ENCODE assay signal across 12 cellular contexts in the genomic region with DNA sequence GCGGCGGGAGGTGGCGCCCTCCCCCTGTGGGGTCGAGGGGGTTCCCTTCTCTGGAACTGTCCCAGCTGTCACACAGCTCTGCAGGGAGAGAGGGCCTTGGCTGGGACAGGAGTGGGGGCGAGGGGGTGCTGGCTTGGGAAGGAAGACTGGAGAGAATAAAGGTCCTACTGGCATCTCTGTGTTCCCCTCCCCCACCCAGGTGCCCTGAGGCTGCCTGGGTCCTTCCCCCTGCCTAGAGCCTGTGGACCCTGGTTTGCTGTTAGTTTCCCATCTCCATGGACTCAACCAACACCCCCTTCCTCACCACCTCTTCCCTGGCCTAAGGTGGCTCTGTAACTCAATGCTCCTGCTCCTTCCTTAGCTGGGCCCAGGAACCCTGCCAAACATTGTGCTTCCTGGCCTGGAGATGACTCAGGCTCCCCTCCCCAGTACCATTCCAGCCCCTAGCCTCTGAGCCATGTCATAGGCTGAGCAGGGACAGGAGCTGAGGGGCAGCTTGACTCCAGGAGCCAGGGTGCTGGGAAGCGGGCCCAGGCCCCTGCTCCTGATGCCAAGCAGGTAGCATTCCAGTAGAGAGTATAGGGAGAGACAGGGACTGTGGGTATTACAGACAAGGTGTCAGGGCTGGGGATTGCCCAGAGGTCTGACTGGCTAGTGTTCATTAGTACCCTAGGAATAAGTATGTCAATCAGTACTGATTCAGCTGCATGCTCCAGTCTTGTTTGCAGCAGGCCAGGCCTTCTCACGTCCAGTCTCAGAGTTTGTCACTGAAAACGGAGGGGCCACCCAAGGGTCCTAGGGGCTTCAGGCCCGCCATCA.
DNase-seq lines count a peak whose midpoint lies in the region; ATAC-seq, FAIRE-seq and TF ChIP-seq lines count a peak whose summit lies in the region.
"Had no signal": no experiment of that assay in that cellular context is flagged by ENCODE, and none has a peak within 500 bp of the region (broad histone marks: within the 10 kb centered on the region; RNA-seq: fewer than 3 reads in every experiment).

No MANE protein-coding gene starts in this region.

- H3K4me1 ChIP-seq in right lobe of liver (no peaks in the 10 kb centered on the region), HepG2 (ENCODE audit: insufficient read depth, low read length) (no peaks in the 10 kb centered on the region), lower lobe of right lung (no peaks in the 10 kb centered on the region), uterus (no peaks in the 10 kb centered on the region)

- H3K27me3 ChIP-seq in right lobe of liver = no peaks in the 10 kb centered on the region
- no peaks in the 10 kb centered on the region for H3K27me3 ChIP-seq in HepG2 (ENCODE audit: control insufficient read depth in 1 of 2, insufficient read depth in 2 of 2, low read length in 2 of 2)
- H3K27me3 ChIP-seq in lower lobe of right lung (ENCODE audit: low read depth) = no peaks in the 10 kb centered on the region
- H3K27me3 ChIP-seq in uterus = no peaks in the 10 kb centered on the region

- in situ Hi-C loops in HepG2 (cut with HindIII; ENCODE audit: extremely low pct_ligation_motif_present, low pct_unique_long_range_greater_than_20kb) = no loop called here

- H3K27ac ChIP-seq in right lobe of liver (no peak overlapping the region), HepG2 (ENCODE audit: extremely low read length, insufficient read depth, low read length) (no peak overlapping the region), lower lobe of right lung (peak overlapping the region; percentile 24), uterus (no peak overlapping the region)
- H3K27ac ChIP-seq: SK-N-MC had no signal

- no TSS peak for BruUV-seq in HepG2 (replicated peaks; lab: Mats Ljungman, UMichigan)

- ATAC-seq in right lobe of liver = peak in 3 of 4 donors; percentile 14 to 69 (median 17)
- ATAC-seq in HepG2 = no peak
- ATAC-seq in lower lobe of right lung = peak in 1 of 2 donors; percentile 14
- no peak for ATAC-seq in activated T-cell treated with anti-CD3 and anti-CD28 coated beads, Interleukin-2, amount 50 U/mL, for 4 hours

- no peaks in the 10 kb centered on the region for H3K4me1 Mint-ChIP-seq in activated T-cell treated with anti-CD3 and anti-CD28 coated beads, Interleukin-2, amount 50 U/mL, for 4 hours (ENCODE audit: low read depth)

- H3K4me3 ChIP-seq in right lobe of liver = no peak overlapping the region
- H3K4me3 ChIP-seq in HepG2 (replicated peaks in 1 of 3; ENCODE audit: insufficient read depth in 1 of 3, low read depth in 2 of 3, low read length in 3 of 3) = no peak overlapping the region
- no peak overlapping the region for H3K4me3 ChIP-seq in choroid plexus epithelial cell (ENCODE audit: low read depth, low read length)
- H3K4me3 ChIP-seq in lower lobe of right lung = no peak overlapping the region
- no peak overlapping the region for H3K4me3 ChIP-seq in uterus
- H3K4me3 ChIP-seq: SK-N-MC had no signal

- no peaks in the 10 kb centered on the region for H4K20me1 ChIP-seq in HepG2 (ENCODE audit: insufficient read depth, low read length)

- DNase-seq in right lobe of liver (no peak), HepG2 (ENCODE audit: low spot score) (no peak), choroid plexus epithelial cell (ENCODE audit: low read depth) (peak; percentile 78), lower lobe of right lung (no peak), uterus (peak; percentile 42 to 52), NCI-H526 (lab: John Stamatoyannopoulos, UW) (no peak), D721Med (ENCODE audit: insufficient read length, low spot score) (no peak)
- DNase-seq in activated T-cell treated with anti-CD3 and anti-CD28 coated beads, Interleukin-2, amount 50 U/mL, for 4 hours = no peak
- DNase-seq: activated CD4-positive, alpha-beta memory T cell treated with anti-CD3 and anti-CD28 coated beads for 36 hours; GOT3; NCI-H2029 had no signal

- 70% methylated on average over 2 of the region's 9 CpGs for WGBS in right lobe of liver (ENCODE audit: insufficient coverage, low coverage, low lambda C conversion rate, missing lambda C conversion rate)
- WGBS in HepG2 (ENCODE audit: low lambda C conversion rate) = 83% methylated on average over 1 of the region's 9 CpGs

- no peak for TF ChIP-seq CTCF in right lobe of liver (IDR thresholded peaks at IDR 0.05)
- TF ChIP-seq CTCF in HepG2 (CRISPR knock-in tag; IDR thresholded peaks at IDR 0.05) = no peak
- no peak for TF ChIP-seq CTCF in choroid plexus epithelial cell (conservative IDR thresholded peaks at IDR 0.05; ENCODE audit: low read depth, low read length)
- TF ChIP-seq CTCF in lower lobe of right lung (IDR thresholded peaks at IDR 0.05) = no peak
- no peak for TF ChIP-seq CTCF in uterus (IDR thresholded peaks at IDR 0.05)
- TF ChIP-seq CTCF in D721Med (IDR thresholded peaks at IDR 0.05; ENCODE audit: insufficient read depth, missing control alignments) = no peak

- no peak for FAIRE-seq in HepG2 (lab: Jason Lieb, UNC)
- FAIRE-seq in D721Med (lab: Jason Lieb, UNC) = no peak

- H3K9me3 Mint-ChIP-seq in activated T-cell treated with anti-CD3 and anti-CD28 coated beads, Interleukin-2, amount 50 U/mL, for 4 hours = no peaks in the 10 kb centered on the region
- H3K9me3 Mint-ChIP-seq: activated CD4-positive, alpha-beta memory T cell treated with anti-CD3 and anti-CD28 coated beads for 36 hours had no signal

- no peaks in the 10 kb centered on the region for H3K36me3 Mint-ChIP-seq in activated T-cell treated with anti-CD3 and anti-CD28 coated beads, Interleukin-2, amount 50 U/mL, for 4 hours (ENCODE audit: insufficient read depth)
- H3K36me3 Mint-ChIP-seq: activated CD4-positive, alpha-beta memory T cell treated with anti-CD3 and anti-CD28 coated beads for 36 hours had no signal

- TF ChIP-seq EP300 in HepG2 (IDR thresholded peaks at IDR 0.05; ENCODE audit: low read depth in 2 of 2, low read length in 2 of 2) (no peak), HepG2 (CRISPR knock-in tag; IDR thresholded peaks at IDR 0.05; ENCODE audit: borderline replicate concordance) (no peak)

- H3K27me3 Mint-ChIP-seq in activated T-cell treated with anti-CD3 and anti-CD28 coated beads, Interleukin-2, amount 50 U/mL, for 4 hours (ENCODE audit: low read depth) = no peaks in the 10 kb centered on the region
- H3K27me3 Mint-ChIP-seq: activated CD4-positive, alpha-beta memory T cell treated with anti-CD3 and anti-CD28 coated beads for 36 hours had no signal

- no peak for TF ChIP-seq RAD21 in HepG2 (CRISPR knock-in tag; IDR thresholded peaks at IDR 0.05)

- CTCF ChIA-PET in HepG2 (lab: Yijun Ruan, JAX; ENCODE audit: low intra/inter-chr PET ratio, low total read pairs) = no interaction called here

- no peak overlapping the region for H3K4me3 Mint-ChIP-seq in activated T-cell treated with anti-CD3 and anti-CD28 coated beads, Interleukin-2, amount 50 U/mL, for 4 hours
- H3K4me3 Mint-ChIP-seq: activated CD4-positive, alpha-beta memory T cell treated with anti-CD3 and anti-CD28 coated beads for 36 hours had no signal

- H2AFZ ChIP-seq in HepG2 (ENCODE audit: low read length) = no peak overlapping the region

- POLR2A ChIA-PET in HepG2 (lab: Yijun Ruan, JAX) = no interaction called here

- intact Hi-C loops in right lobe of liver (cut with DNase I) (no loop called here), HepG2 (cut with micrococcal nuclease; ENCODE audit: unreplicated experiment) (no loop called here), lower lobe of right lung (cut with DNase I) (no loop called here), uterus (cut with DNase I; ENCODE audit: low total_unique reads) (no loop called here)

- H3K9me3 ChIP-seq in right lobe of liver (no peaks in the 10 kb centered on the region), HepG2 (ENCODE audit: low read length) (no peaks in the 10 kb centered on the region), lower lobe of right lung (no peaks in the 10 kb centered on the region), uterus (no peaks in the 10 kb centered on the region)

- H3K79me2 ChIP-seq in HepG2 (ENCODE audit: insufficient read depth, low read length) = no peaks in the 10 kb centered on the region

- H3K36me3 ChIP-seq in right lobe of liver (no peaks in the 10 kb centered on the region), HepG2 (replicated peaks in 1 of 2; ENCODE audit: control insufficient read depth in 1 of 2, insufficient read depth in 2 of 2, low read length in 2 of 2) (no peaks in the 10 kb centered on the region), lower lobe of right lung (no peaks in the 10 kb centered on the region), uterus (no peaks in the 10 kb centered on the region)

- H3K9ac ChIP-seq in HepG2 (ENCODE audit: insufficient read depth, low read depth, low read length) = no peak overlapping the region

- no peak overlapping the region for H3K4me2 ChIP-seq in HepG2 (ENCODE audit: low read depth, low read length)

- TF ChIP-seq POLR2A in right lobe of liver (IDR thresholded peaks at IDR 0.05) (no peak), HepG2 (IDR thresholded peaks at IDR 0.05; ENCODE audit: insufficient read depth in 1 of 2, low read depth in 2 of 2, low read length in 2 of 2) (no peak), uterus (IDR thresholded peaks at IDR 0.05) (no peak)

TF ChIP-seq in HepG2, 621 proteins besides CTCF, POLR2A, EP300 and RAD21:
- TF ChIP-seq ATM (IDR thresholded peaks at IDR 0.05; ENCODE audit: borderline replicate concordance) = no peak
- no peak for TF ChIP-seq ZNF274 (CRISPR knock-in tag; IDR thresholded peaks at IDR 0.05)
- no peak for TF ChIP-seq ZNF792 (CRISPR knock-in tag; IDR thresholded peaks at IDR 0.05)
- TF ChIP-seq, protein P1, sequence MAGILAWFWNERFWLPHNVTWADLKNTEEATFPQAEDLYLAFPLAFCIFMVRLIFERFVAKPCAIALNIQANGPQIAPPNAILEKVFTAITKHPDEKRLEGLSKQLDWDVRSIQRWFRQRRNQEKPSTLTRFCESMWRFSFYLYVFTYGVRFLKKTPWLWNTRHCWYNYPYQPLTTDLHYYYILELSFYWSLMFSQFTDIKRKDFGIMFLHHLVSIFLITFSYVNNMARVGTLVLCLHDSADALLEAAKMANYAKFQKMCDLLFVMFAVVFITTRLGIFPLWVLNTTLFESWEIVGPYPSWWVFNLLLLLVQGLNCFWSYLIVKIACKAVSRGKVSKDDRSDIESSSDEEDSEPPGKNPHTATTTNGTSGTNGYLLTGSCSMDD (CRISPR knock-in tag; IDR thresholded peaks at IDR 0.05) = no peak

Comparison
In these comparisons a context has a peak if more than half of its experiments do, and no peak if none do; other contexts are left out.
1. ATAC-seq: peak in right lobe of liver (3 of 4); none in HepG2 (single experiment) and activated T-cell treated with anti-CD3 and anti-CD28 coated beads, Interleukin-2, amount 50 U/mL, for 4 hours (0 of 2).
2. DNase-seq: peak in choroid plexus epithelial cell (single experiment) and uterus (2 of 2); none in right lobe of liver (0 of 3), HepG2 (single experiment), lower lobe of right lung (single experiment), activated T-cell treated with anti-CD3 and anti-CD28 coated beads, Interleukin-2, amount 50 U/mL, for 4 hours (single experiment), NCI-H526 (0 of 2) and D721Med (single experiment).